Comparison of ENCODE assay signal across 27 cellular contexts in genomic region chr3:186670148-186670547, GRCh38. TPM values are rescaled to one million over a fixed set of nuclear protein-coding genes. Genes with fewer than 3 reads are reported as not detected.
DNase-seq lines count a peak whose midpoint lies in the region; ATAC-seq, FAIRE-seq and TF ChIP-seq lines count a peak whose summit lies in the region.
"Had no signal": no experiment of that assay in that cellular context is flagged by ENCODE, and none has a peak within 500 bp of the region (broad histone marks: within the 10 kb centered on the region; RNA-seq: fewer than 3 reads in every experiment).

No MANE protein-coding gene starts in this region.

- DNase-seq in activated CD4-positive, alpha-beta T cell treated with anti-CD3 and anti-CD28 coated beads for 36 hours, result no peak
- no peak for DNase-seq in activated CD4-positive, alpha-beta T cell treated with anti-CD3 and anti-CD28 coated beads for 1 hour
- DNase-seq in MM.1S, result no peak
- DNase-seq in bronchial epithelial cell (ENCODE audit: low read depth), result peak; percentile 60
- no peak for DNase-seq in kidney
- no peak for DNase-seq in GDM1 (lab: John Stamatoyannopoulos, UW)
- DNase-seq in A172 (ENCODE audit: low spot score), result no peak
- DNase-seq: AML-193; CD4-positive, alpha-beta T cell; GM23248; H7; IMR-90; KG1; MV-4-11; NCI-H1105; NCI-H1436 treated with DMSO at 0.1 percent for 48 hours; NCI-H187 treated with DMSO at 0.1 percent for 48 hours; NCI-H2107; NCI-H524; NCI-H748 treated with DMSO at 0.1 percent for 48 hours; Peyer's patch; SIG-M5 had no signal

- no peaks in the 10 kb centered on the region for H3K27me3 ChIP-seq in MM.1S (replicated peaks; ENCODE audit: insufficient read depth, low read length)
- H3K27me3 ChIP-seq in bronchial epithelial cell (ENCODE audit: control insufficient read depth, insufficient read depth, low read length), result no peaks in the 10 kb centered on the region
- H3K27me3 ChIP-seq: BLaER1 treated with 17β-estradiol and CSF1 and Interleukin-3, amounts not matched to agents 10 nM and 100 nM; Peyer's patch had no signal

- H3K4me1 ChIP-seq in MM.1S (ENCODE audit: low read length) (peaks cover 14% of the 10 kb centered on the region), kidney (ENCODE audit: control insufficient read depth in 1 of 2, insufficient read depth in 1 of 2, low read depth in 1 of 2, low read length in 2 of 2) (no peaks in the 10 kb centered on the region)
- H3K4me1 ChIP-seq: BLaER1 treated with 17β-estradiol and CSF1 and Interleukin-3, amounts not matched to agents 10 nM and 100 nM; Peyer's patch had no signal

- H3K36me3 Mint-ChIP-seq in activated CD4-positive, alpha-beta T cell treated with anti-CD3 and anti-CD28 coated beads for 36 hours (ENCODE audit: low read depth), result no peaks in the 10 kb centered on the region

- H3K9me2 ChIP-seq in MM.1S (replicated peaks; ENCODE audit: insufficient read depth, low read length), result no peaks in the 10 kb centered on the region

- H4K20me1 ChIP-seq in MM.1S (ENCODE audit: insufficient read depth, low read length), result no peaks in the 10 kb centered on the region
- H4K20me1 ChIP-seq: BLaER1 treated with 17β-estradiol and CSF1 and Interleukin-3, amounts not matched to agents 10 nM and 100 nM had no signal

- H3K4me3 ChIP-seq in MM.1S (ENCODE audit: low read length) (no peak overlapping the region), bronchial epithelial cell (ENCODE audit: low read depth, low read length) (no peak overlapping the region), kidney (ENCODE audit: low read length in 2 of 2) (no peak overlapping the region)
- H3K4me3 ChIP-seq: BLaER1 treated with 17β-estradiol and CSF1 and Interleukin-3, amounts not matched to agents 10 nM and 100 nM; GM23248; Peyer's patch; SK-N-MC had no signal

- FAIRE-seq in bronchial epithelial cell (lab: Jason Lieb, UNC) (no peak), kidney (lab: Jason Lieb, UNC) (no peak)
- FAIRE-seq: A204.1 had no signal

- H3K9me3 ChIP-seq in MM.1S (replicated peaks; ENCODE audit: insufficient read depth, low read length), result no peaks in the 10 kb centered on the region
- H3K9me3 ChIP-seq in kidney (ENCODE audit: control insufficient read depth in 1 of 2, low read length in 2 of 2), result no peaks in the 10 kb centered on the region
- H3K9me3 ChIP-seq: BLaER1 treated with 17β-estradiol and CSF1 and Interleukin-3, amounts not matched to agents 10 nM and 100 nM; Peyer's patch had no signal

- no peak overlapping the region for H3K27ac Mint-ChIP-seq in activated CD4-positive, alpha-beta T cell treated with anti-CD3 and anti-CD28 coated beads for 36 hours
- H3K27ac Mint-ChIP-seq: CD4-positive, alpha-beta T cell had no signal

- H3K9ac ChIP-seq in MM.1S (ENCODE audit: low read length) (no peak overlapping the region), kidney (ENCODE audit: low read length in 2 of 2) (no peak overlapping the region)
- H3K9ac ChIP-seq: BLaER1 treated with 17β-estradiol and CSF1 and Interleukin-3, amounts not matched to agents 10 nM and 100 nM; GM23248 had no signal

- 0 out of 2 replicates have a peak overlapping the region, but pooled peaks have one; percentile 27 for H2AFZ ChIP-seq in MM.1S (ENCODE audit: low read length)
- H2AFZ ChIP-seq: GM23248 had no signal

- H3K27me3 Mint-ChIP-seq in activated CD4-positive, alpha-beta T cell treated with anti-CD3 and anti-CD28 coated beads for 36 hours, result peaks cover 17% of the 10 kb centered on the region

- TF ChIP-seq CTCF in MM.1S (IDR thresholded peaks at IDR 0.05; ENCODE audit: low read length) (no peak), bronchial epithelial cell (IDR thresholded peaks at IDR 0.05; ENCODE audit: insufficient read depth, low read length, severe bottlenecking) (no peak), kidney (IDR thresholded peaks at IDR 0.05; ENCODE audit: borderline replicate concordance, extremely low read depth, insufficient read depth) (no peak)

- POLR2A ChIA-PET in activated CD4-positive, alpha-beta T cell treated with anti-CD3 and anti-CD28 coated beads for 36 hours (lab: Charles Lee), result no interaction called here

- H3K79me2 ChIP-seq in MM.1S (ENCODE audit: low read length), result no peaks in the 10 kb centered on the region

- H3K4me3 Mint-ChIP-seq in activated CD4-positive, alpha-beta T cell treated with anti-CD3 and anti-CD28 coated beads for 36 hours, result no peak overlapping the region
- H3K4me3 Mint-ChIP-seq: CD4-positive, alpha-beta T cell had no signal

- H3K27ac ChIP-seq in MM.1S (ENCODE audit: low read length) (peak overlapping the region; percentile 12; the same call in 1 of the 2 replicates), kidney (ENCODE audit: low read depth in 2 of 2, low read length in 2 of 2) (no peak overlapping the region)
- H3K27ac ChIP-seq: BLaER1 treated with 17β-estradiol and CSF1 and Interleukin-3, amounts not matched to agents 10 nM and 100 nM; GM23248; Peyer's patch; SK-N-MC had no signal

- CTCF ChIA-PET in activated CD4-positive, alpha-beta T cell treated with anti-CD3 and anti-CD28 coated beads for 36 hours (lab: Charles Lee), result interaction anchor here (3.0 kb wide), 1 partner anchor 53 kb away, joined by 8 read pairs; no protein-coding TSS in a partner anchor

- intact Hi-C loops in activated CD4-positive, alpha-beta T cell treated with anti-CD3 and anti-CD28 coated beads for 36 hours (cut with DNase I, micrococcal nuclease), result no loop called here
- intact Hi-C loops in kidney (cut with DNase I), result no loop called here

- peaks cover 7% of the 10 kb centered on the region; the same call in 1 of the 2 replicates for H3F3A ChIP-seq in MM.1S (ENCODE audit: insufficient read depth, low read length)

- H3K4me1 Mint-ChIP-seq in activated CD4-positive, alpha-beta T cell treated with anti-CD3 and anti-CD28 coated beads for 36 hours, result peaks cover 13% of the 10 kb centered on the region

- no peaks in the 10 kb centered on the region for H3K9me3 Mint-ChIP-seq in activated CD4-positive, alpha-beta T cell treated with anti-CD3 and anti-CD28 coated beads for 36 hours (ENCODE audit: low read depth)
- H3K9me3 Mint-ChIP-seq: CD4-positive, alpha-beta T cell had no signal

- H3K4me2 ChIP-seq in MM.1S (ENCODE audit: low read depth, low read length), result no peak overlapping the region; the same call in 1 of the 2 replicates
- H3K4me2 ChIP-seq: BLaER1 treated with 17β-estradiol and CSF1 and Interleukin-3, amounts not matched to agents 10 nM and 100 nM had no signal

- H3K36me3 ChIP-seq in MM.1S (replicated peaks; ENCODE audit: insufficient read depth, low read length) (no peaks in the 10 kb centered on the region), bronchial epithelial cell (ENCODE audit: control insufficient read depth, insufficient read depth, low read length) (no peaks in the 10 kb centered on the region), kidney (ENCODE audit: control insufficient read depth in 1 of 2, insufficient read depth in 2 of 2, low read length in 2 of 2) (no peaks in the 10 kb centered on the region)
- H3K36me3 ChIP-seq: BLaER1 treated with 17β-estradiol and CSF1 and Interleukin-3, amounts not matched to agents 10 nM and 100 nM; Peyer's patch had no signal

- peak; percentile 57 for ATAC-seq in activated CD4-positive, alpha-beta T cell treated with anti-CD3 and anti-CD28 coated beads for 36 hours

RNA-seq across cellular contexts. Expression of gene HRG, which starts 4.3 kb away (rescaled TPM):
- under 1 TPM in 1 of 2 experiments, not detected in 1; 0.11 TPM for total RNA-seq in activated CD4-positive, alpha-beta T cell treated with anti-CD3 and anti-CD28 coated beads for 36 hours
- not detected in 2 replicates for total RNA-seq in bronchial epithelial cell
- 0.35 TPM for total RNA-seq in kidney
- polyA plus RNA-seq in kidney (ENCODE audit: insufficient read depth, low read depth, low replicate concordance), result 22.8 TPM
- not detected in 2 replicates for total RNA-seq in A172 (2014; rRNA removed; shearing (Covaris generic))
- total RNA-seq: CD4-positive, alpha-beta T cell; Daoy; G401; GM23248; IMR-90; Peyer's patch had no signal
- polyA plus RNA-seq: GM23248, IMR-90 had no signal

RNA-seq across cellular contexts. Expression of gene FETUB, which starts 29.9 kb away (rescaled TPM):
- not detected for total RNA-seq in activated CD4-positive, alpha-beta T cell treated with anti-CD3 and anti-CD28 coated beads for 36 hours
- 0.38 TPM in 1 of 2 replicates, not detected in the other for total RNA-seq in bronchial epithelial cell
- total RNA-seq in kidney, result not detected
- polyA plus RNA-seq in kidney (ENCODE audit: insufficient read depth, low read depth, low replicate concordance), result not detected
- total RNA-seq in A172 (2014; rRNA removed; shearing (Covaris generic)), result 0.45 TPM in 1 of 2 replicates, not detected in the other
- total RNA-seq: CD4-positive, alpha-beta T cell; Daoy; G401; GM23248; H7; IMR-90; Peyer's patch had no signal
- polyA plus RNA-seq: GM23248, IMR-90 had no signal

RNA-seq across cellular contexts. Expression of gene KNG1, which starts 47.0 kb away (rescaled TPM):
- total RNA-seq in activated CD4-positive, alpha-beta T cell treated with anti-CD3 and anti-CD28 coated beads for 36 hours, result not detected
- total RNA-seq in bronchial epithelial cell (not detected in 2 replicates), kidney (8.7 TPM)
- 710 TPM for polyA plus RNA-seq in kidney (ENCODE audit: insufficient read depth, low read depth, low replicate concordance)
- not detected in 2 replicates for total RNA-seq in A172 (2014; rRNA removed; shearing (Covaris generic))
- total RNA-seq: CD4-positive, alpha-beta T cell; Daoy; G401; GM23248; H7; IMR-90 had no signal
- polyA plus RNA-seq: GM23248, IMR-90 had no signal

RNA-seq across cellular contexts. Expression of gene AHSG, which starts 57.3 kb away (rescaled TPM):
- not detected for total RNA-seq in activated CD4-positive, alpha-beta T cell treated with anti-CD3 and anti-CD28 coated beads for 36 hours
- total RNA-seq in bronchial epithelial cell (0.13 TPM in 1 of 2 replicates, not detected in the other), kidney (not detected)
- 0.34 TPM for polyA plus RNA-seq in kidney (ENCODE audit: insufficient read depth, low read depth, low replicate concordance)
- not detected in 2 replicates for total RNA-seq in A172 (2014; rRNA removed; shearing (Covaris generic))
- total RNA-seq: CD4-positive, alpha-beta T cell; Daoy; G401; GM23248; H7; IMR-90; Peyer's patch had no signal
- polyA plus RNA-seq: GM23248, IMR-90 had no signal
